27 cellular contexts compared by ENCODE assay signal in the genomic region with DNA sequence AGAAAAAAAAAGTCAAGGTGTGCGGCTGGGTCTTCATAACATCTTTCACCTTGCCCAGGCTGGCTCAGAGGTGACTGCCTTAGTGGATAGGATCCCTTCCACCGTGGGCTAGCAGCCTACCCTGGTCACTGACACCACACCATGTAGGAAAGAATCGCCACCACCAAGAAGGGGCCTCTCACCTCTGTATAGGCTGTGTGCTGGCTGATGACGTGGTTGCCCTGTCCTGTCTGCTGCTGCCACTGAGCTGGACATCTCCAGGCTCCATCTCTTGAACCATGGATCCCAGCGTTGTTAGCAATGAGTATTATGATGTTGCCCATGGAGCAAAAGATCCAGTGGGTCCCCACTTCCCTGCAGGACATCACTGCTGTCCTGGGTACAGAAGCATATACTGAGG. TPM values are rescaled to one million over a fixed set of nuclear protein-coding genes. Genes with fewer than 3 reads are reported as not detected.
"Had no signal": no experiment of that assay in that cellular context is flagged by ENCODE, and none has a peak within 500 bp of the region (broad histone marks: within the 10 kb centered on the region; RNA-seq: fewer than 3 reads in every experiment).

A gene with protein sequence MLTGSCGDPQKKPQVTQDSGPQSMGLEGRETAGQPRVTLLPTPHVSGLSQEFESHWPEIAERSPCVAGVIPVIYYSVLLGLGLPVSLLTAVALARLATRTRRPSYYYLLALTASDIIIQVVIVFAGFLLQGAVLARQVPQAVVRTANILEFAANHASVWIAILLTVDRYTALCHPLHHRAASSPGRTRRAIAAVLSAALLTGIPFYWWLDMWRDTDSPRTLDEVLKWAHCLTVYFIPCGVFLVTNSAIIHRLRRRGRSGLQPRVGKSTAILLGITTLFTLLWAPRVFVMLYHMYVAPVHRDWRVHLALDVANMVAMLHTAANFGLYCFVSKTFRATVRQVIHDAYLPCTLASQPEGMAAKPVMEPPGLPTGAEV (plus strand): TSS at position 301 of the 400 bp plus-strand sequence. CDS start 2,035 bp downstream, outside the sequence.

- H3K9me3 ChIP-seq: breast epithelium, spleen, thyroid gland had no signal

- ATAC-seq: activated T-cell treated with anti-CD3 and anti-CD28 coated beads, Interleukin-2, amount 50 U/mL, for 4 hours; WTC11 had no signal

- H3K27me3 Mint-ChIP-seq: stimulated activated naive CD8-positive, alpha-beta T cell treated with anti-CD3 and anti-CD28 coated beads, Interleukin-15, Interleukin-2, amounts not matched to agents 100 ng/mL and 50 ng/mL, for 24 hours had no signal

- H3K36me3 Mint-ChIP-seq: activated naive CD8-positive, alpha-beta T cell treated with anti-CD3 and anti-CD28 coated beads, Interleukin-2, amount 10 ng/mL, durations not matched to agents 7 days and 5 days; WTC11 had no signal

- H3K27ac ChIP-seq: breast epithelium, thyroid gland had no signal

- H3K9me3 Mint-ChIP-seq: activated naive CD4-positive, alpha-beta T cell treated with anti-CD3 and anti-CD28 coated beads for 36 hours; activated naive CD8-positive, alpha-beta T cell treated with anti-CD3 and anti-CD28 coated beads, Interleukin-2, amount 10 ng/mL, durations not matched to agents 7 days and 5 days; activated T-cell treated with anti-CD3 and anti-CD28 coated beads, Interleukin-2, amount 50 U/mL, for 4 hours; central memory CD8-positive, alpha-beta T cell; stimulated activated naive CD8-positive, alpha-beta T cell treated with anti-CD3 and anti-CD28 coated beads, Interleukin-15, Interleukin-2, amounts not matched to agents 100 ng/mL and 50 ng/mL, for 24 hours; WTC11 had no signal

- H3K4me3 Mint-ChIP-seq: activated naive CD4-positive, alpha-beta T cell treated with anti-CD3 and anti-CD28 coated beads for 36 hours; activated naive CD8-positive, alpha-beta T cell treated with anti-CD3 and anti-CD28 coated beads, Interleukin-2, amount 10 ng/mL, durations not matched to agents 7 days and 5 days; WTC11 had no signal

- H3K27me3 ChIP-seq: thyroid gland had no signal

- H3K27ac Mint-ChIP-seq: activated naive CD4-positive, alpha-beta T cell treated with anti-CD3 and anti-CD28 coated beads for 36 hours; activated naive CD8-positive, alpha-beta T cell treated with anti-CD3 and anti-CD28 coated beads, Interleukin-2, amount 10 ng/mL, durations not matched to agents 7 days and 5 days; progenitor cell of endocrine pancreas; stimulated activated naive CD8-positive, alpha-beta T cell treated with anti-CD3 and anti-CD28 coated beads, Interleukin-15, Interleukin-2, amounts not matched to agents 100 ng/mL and 50 ng/mL, for 24 hours; WTC11 had no signal

- H3K4me3 ChIP-seq: breast epithelium, thyroid gland had no signal

- DNase-seq: activated CD8-positive, alpha-beta memory T cell treated with anti-CD3 and anti-CD28 coated beads, Interleukin-2, amount 50 U/mL, for 48 hours; activated naive CD4-positive, alpha-beta T cell treated with anti-CD3 and anti-CD28 coated beads for 36 hours; activated naive CD8-positive, alpha-beta T cell treated with anti-CD3 and anti-CD28 coated beads, Interleukin-2, amount 10 ng/mL, durations not matched to agents 7 days and 5 days; activated T-cell treated with anti-CD3 and anti-CD28 coated beads, Interleukin-2, amount 50 U/mL, for 4 hours; amniotic stem cell; effector memory CD4-positive, alpha-beta T cell; foreskin melanocyte; hippocampal formation; mesenchymal stem cell; retina; spleen; stimulated activated CD4-positive, alpha-beta T cell treated with anti-CD3 and anti-CD28 coated beads, Interleukin-4, amount 100 ng/mL, for 4 hours; substantia nigra; T1000; thyroid gland had no signal

- H3K4me1 ChIP-seq: breast epithelium had no signal

- H3K36me3 ChIP-seq: breast epithelium, spleen, thyroid gland had no signal

RNA-seq across cellular contexts. Expression of the gene that starts here (rescaled TPM):
- total RNA-seq: activated CD8-positive, alpha-beta memory T cell treated with anti-CD3 and anti-CD28 coated beads for 36 hours; activated naive CD4-positive, alpha-beta T cell treated with anti-CD3 and anti-CD28 coated beads for 36 hours; activated naive CD8-positive, alpha-beta T cell treated with anti-CD3 and anti-CD28 coated beads, Interleukin-2, amount 10 ng/mL, durations not matched to agents 7 days and 5 days; activated T-cell treated with anti-CD3 and anti-CD28 coated beads, Interleukin-2, amount 50 U/mL, for 4 hours; breast epithelium; lower leg skin; mononuclear cell; myocyte; osteocyte; T-helper 1 cell treated with Interleukin-12 subunit alpha and Interleukin-12 subunit beta and Interleukin-4 antibody, amounts not matched to agents 30 ng/mL and 1 ng/mL, for 36 hours; WTC11 had no signal
- polyA plus RNA-seq: neural cell had no signal
